In the genomic region with DNA sequence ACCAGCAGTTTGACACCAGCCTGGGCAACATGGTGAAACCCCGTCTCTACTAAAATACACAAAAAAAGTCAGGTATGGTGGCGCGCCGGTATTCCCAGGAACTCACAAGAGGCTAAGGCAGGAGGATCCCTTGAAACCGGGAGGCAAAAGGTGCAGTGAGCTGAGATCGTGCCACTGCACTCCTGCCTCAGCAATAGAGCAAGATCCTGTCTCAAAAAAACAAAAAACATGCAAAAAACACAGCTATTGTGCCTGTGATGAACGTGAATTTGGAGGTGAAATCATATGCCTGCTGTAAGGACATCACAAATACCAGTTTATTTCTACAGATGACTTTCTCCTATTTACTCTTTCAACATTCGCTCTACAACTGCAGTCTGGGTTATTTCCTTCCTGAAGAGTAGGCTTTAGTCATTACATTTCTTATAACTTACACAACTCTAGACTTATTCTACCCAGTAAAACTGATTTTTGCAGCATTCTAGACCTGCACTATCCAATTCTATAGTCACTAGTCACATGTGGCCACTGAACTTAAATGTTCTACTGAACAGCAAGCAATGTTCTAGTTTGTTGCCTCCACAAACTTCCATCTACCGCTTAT, we compare ENCODE assay signal across 1 cellular context.
TF ChIP-seq lines count a peak whose summit lies in the region.

No MANE protein-coding gene starts in this region.

TF ChIP-seq in GM23338, 12 proteins besides CTCF, POLR2A, EP300 and RAD21 (continued from another document):
- TF ChIP-seq, protein P1, sequence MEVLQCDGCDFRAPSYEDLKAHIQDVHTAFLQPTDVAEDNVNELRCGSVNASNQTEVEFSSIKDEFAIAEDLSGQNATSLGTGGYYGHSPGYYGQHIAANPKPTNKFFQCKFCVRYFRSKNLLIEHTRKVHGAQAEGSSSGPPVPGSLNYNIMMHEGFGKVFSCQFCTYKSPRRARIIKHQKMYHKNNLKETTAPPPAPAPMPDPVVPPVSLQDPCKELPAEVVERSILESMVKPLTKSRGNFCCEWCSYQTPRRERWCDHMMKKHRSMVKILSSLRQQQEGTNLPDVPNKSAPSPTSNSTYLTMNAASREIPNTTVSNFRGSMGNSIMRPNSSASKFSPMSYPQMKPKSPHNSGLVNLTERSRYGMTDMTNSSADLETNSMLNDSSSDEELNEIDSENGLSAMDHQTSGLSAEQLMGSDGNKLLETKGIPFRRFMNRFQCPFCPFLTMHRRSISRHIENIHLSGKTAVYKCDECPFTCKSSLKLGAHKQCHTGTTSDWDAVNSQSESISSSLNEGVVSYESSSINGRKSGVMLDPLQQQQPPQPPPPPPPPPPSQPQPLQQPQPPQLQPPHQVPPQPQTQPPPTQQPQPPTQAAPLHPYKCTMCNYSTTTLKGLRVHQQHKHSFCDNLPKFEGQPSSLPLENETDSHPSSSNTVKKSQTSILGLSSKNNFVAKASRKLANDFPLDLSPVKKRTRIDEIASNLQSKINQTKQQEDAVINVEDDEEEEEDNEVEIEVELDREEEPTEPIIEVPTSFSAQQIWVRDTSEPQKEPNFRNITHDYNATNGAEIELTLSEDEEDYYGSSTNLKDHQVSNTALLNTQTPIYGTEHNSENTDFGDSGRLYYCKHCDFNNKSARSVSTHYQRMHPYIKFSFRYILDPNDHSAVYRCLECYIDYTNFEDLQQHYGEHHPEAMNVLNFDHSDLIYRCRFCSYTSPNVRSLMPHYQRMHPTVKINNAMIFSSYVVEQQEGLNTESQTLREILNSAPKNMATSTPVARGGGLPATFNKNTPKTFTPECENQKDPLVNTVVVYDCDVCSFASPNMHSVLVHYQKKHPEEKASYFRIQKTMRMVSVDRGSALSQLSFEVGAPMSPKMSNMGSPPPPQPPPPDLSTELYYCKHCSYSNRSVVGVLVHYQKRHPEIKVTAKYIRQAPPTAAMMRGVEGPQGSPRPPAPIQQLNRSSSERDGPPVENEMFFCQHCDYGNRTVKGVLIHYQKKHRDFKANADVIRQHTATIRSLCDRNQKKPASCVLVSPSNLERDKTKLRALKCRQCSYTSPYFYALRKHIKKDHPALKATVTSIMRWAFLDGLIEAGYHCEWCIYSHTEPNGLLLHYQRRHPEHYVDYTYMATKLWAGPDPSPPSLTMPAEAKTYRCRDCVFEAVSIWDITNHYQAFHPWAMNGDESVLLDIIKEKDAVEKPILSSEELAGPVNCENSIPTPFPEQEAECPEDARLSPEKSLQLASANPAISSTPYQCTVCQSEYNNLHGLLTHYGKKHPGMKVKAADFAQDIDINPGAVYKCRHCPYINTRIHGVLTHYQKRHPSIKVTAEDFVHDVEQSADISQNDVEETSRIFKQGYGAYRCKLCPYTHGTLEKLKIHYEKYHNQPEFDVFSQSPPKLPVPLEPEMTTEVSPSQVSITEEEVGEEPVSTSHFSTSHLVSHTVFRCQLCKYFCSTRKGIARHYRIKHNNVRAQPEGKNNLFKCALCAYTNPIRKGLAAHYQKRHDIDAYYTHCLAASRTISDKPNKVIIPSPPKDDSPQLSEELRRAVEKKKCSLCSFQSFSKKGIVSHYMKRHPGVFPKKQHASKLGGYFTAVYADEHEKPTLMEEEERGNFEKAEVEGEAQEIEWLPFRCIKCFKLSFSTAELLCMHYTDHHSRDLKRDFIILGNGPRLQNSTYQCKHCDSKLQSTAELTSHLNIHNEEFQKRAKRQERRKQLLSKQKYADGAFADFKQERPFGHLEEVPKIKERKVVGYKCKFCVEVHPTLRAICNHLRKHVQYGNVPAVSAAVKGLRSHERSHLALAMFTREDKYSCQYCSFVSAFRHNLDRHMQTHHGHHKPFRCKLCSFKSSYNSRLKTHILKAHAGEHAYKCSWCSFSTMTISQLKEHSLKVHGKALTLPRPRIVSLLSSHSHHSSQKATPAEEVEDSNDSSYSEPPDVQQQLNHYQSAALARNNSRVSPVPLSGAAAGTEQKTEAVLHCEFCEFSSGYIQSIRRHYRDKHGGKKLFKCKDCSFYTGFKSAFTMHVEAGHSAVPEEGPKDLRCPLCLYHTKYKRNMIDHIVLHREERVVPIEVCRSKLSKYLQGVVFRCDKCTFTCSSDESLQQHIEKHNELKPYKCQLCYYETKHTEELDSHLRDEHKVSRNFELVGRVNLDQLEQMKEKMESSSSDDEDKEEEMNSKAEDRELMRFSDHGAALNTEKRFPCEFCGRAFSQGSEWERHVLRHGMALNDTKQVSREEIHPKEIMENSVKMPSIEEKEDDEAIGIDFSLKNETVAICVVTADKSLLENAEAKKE (CRISPR knock-in tag; IDR thresholded peaks at IDR 0.05), result no peak
- TF ChIP-seq ZNF331 (CRISPR knock-in tag; IDR thresholded peaks at IDR 0.05; ENCODE audit: low read depth) (no peak), JUNB (IDR thresholded peaks at IDR 0.05; ENCODE audit: unreplicated experiment) (no peak), ZNF114 (CRISPR knock-in tag; IDR thresholded peaks at IDR 0.05) (no peak), EZH2phosphoT487 (IDR thresholded peaks at IDR 0.05; ENCODE audit: unreplicated experiment) (no peak), NANOG (IDR thresholded peaks at IDR 0.05; ENCODE audit: borderline replicate concordance) (no peak)
TF ChIP-seq in GM23338: peak in this region for 0.
